In the genomic region with DNA sequence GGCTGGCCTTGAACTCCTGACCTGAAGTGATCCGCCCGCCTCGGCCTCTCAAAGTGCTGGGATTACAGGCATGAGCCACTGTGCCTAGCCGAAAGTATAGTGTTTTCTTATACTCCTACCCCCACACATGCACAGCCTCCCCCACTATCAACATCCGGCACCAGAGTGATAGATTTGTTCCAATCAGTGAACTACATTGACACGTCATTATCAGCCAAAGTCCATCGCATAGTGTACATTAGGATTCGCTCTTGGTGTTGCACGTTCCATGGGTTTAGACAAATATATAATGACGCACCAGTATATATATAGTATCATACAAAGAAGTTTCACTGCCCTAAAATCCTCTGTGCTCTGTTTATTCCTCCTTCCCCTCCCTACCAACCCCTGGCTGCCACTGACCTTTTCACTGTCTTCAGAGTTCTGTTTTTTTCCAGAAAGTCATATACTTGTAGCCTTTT, we compare ENCODE assay signal across 1 cellular context.
TF ChIP-seq lines count a peak whose summit lies in the region.

No MANE protein-coding gene starts in this region.

TF ChIP-seq in HepG2, 621 proteins besides CTCF, POLR2A, EP300 and RAD21 (continued from another document and continues in another):
- TF ChIP-seq, protein P1, sequence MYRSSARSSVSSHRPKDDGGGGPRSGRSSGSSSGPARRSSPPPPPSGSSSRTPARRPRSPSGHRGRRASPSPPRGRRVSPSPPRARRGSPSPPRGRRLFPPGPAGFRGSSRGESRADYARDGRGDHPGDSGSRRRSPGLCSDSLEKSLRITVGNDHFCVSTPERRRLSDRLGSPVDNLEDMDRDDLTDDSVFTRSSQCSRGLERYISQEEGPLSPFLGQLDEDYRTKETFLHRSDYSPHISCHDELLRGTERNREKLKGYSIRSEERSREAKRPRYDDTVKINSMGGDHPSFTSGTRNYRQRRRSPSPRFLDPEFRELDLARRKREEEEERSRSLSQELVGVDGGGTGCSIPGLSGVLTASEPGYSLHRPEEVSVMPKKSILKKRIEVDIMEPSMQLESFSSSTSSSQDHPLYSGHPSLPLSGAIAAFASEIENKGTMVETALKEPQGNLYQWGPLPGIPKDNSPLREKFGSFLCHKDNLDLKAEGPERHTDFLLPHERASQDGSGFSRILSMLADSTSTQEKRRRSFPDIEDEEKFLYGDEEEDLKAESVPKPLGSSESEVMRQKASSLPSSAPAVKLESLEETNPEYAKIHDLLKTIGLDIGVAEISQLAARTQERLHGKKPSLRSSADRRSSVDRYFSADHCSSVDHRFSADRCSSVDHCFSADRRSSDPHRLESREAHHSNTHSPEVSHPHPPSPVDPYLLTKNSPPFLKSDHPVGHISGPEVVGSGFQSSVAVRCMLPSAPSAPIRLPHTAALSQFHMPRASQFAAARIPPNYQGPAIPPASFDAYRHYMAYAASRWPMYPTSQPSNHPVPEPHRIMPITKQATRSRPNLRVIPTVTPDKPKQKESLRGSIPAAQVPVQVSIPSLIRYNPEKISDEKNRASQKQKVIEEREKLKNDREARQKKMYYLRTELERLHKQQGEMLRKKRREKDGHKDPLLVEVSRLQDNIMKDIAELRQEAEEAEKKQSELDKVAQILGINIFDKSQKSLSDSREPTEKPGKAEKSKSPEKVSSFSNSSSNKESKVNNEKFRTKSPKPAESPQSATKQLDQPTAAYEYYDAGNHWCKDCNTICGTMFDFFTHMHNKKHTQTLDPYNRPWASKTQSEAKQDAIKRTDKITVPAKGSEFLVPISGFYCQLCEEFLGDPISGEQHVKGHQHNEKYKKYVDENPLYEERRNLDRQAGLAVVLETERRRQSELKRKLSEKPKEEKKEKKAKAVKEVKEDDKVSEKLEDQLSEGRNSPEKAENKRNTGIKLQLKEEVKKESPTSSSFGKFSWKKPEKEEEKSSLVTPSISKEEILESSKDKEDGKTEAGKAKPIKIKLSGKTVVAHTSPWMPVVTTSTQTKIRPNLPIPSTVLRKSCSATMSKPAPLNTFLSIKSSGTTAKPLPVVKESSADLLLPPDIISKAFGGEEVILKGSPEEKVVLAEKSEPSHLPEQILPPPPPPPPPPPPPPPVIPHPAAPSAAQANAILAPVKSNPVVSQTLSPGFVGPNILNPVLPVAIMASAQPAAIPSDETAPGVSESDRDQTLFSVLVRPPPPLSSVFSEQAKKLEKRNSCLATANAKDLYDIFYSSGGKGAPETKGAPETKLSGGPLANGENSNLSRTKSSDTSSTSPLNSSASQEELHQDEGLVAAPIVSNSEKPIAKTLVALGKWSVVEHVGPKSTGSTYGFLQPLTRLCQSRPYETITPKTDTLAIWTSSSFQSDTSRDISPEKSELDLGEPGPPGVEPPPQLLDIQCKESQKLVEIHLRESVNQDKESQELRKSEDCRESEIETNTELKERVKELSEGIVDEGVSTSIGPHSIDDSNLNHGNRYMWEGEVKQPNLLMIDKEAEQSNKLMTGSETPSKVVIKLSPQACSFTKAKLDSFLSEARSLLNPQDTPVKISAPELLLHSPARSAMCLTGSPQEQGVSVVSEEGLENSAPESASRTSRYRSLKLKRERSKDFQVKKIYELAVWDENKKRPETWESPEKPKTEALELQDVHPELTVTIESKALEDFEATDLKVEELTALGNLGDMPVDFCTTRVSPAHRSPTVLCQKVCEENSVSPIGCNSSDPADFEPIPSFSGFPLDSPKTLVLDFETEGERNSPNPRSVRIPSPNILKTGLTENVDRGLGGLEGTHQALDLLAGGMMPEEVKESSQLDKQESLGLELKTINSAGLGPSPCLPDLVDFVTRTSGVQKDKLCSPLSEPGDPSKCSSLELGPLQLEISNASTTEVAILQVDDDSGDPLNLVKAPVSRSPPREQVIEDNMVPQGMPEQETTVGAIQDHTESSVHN (CRISPR knock-in tag; IDR thresholded peaks at IDR 0.05) = peak; percentile 63; the same call in 1 of the 2 replicates
- TF ChIP-seq, protein P2, sequence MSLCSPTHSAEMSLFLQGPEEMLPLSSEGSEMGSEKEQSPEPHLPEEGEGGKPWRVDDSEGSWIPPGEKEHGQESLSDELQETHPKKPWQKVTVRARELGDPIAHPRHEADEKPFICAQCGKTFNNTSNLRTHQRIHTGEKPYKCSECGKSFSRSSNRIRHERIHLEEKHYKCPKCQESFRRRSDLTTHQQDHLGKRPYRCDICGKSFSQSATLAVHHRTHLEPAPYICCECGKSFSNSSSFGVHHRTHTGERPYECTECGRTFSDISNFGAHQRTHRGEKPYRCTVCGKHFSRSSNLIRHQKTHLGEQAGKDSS (CRISPR knock-in tag; IDR thresholded peaks at IDR 0.05; ENCODE audit: borderline replicate concordance, low read depth) = peak; percentile 69
- TF ChIP-seq, protein P3, sequence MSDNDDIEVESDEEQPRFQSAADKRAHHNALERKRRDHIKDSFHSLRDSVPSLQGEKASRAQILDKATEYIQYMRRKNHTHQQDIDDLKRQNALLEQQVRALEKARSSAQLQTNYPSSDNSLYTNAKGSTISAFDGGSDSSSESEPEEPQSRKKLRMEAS (IDR thresholded peaks at IDR 0.05) = peak; percentile 56
- no peak for TF ChIP-seq ZNF501 (CRISPR knock-in tag; IDR thresholded peaks at IDR 0.05)
- TF ChIP-seq, protein P4, sequence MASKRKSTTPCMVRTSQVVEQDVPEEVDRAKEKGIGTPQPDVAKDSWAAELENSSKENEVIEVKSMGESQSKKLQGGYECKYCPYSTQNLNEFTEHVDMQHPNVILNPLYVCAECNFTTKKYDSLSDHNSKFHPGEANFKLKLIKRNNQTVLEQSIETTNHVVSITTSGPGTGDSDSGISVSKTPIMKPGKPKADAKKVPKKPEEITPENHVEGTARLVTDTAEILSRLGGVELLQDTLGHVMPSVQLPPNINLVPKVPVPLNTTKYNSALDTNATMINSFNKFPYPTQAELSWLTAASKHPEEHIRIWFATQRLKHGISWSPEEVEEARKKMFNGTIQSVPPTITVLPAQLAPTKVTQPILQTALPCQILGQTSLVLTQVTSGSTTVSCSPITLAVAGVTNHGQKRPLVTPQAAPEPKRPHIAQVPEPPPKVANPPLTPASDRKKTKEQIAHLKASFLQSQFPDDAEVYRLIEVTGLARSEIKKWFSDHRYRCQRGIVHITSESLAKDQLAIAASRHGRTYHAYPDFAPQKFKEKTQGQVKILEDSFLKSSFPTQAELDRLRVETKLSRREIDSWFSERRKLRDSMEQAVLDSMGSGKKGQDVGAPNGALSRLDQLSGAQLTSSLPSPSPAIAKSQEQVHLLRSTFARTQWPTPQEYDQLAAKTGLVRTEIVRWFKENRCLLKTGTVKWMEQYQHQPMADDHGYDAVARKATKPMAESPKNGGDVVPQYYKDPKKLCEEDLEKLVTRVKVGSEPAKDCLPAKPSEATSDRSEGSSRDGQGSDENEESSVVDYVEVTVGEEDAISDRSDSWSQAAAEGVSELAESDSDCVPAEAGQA (IDR thresholded peaks at IDR 0.05; ENCODE audit: low read depth) = 0 out of 2 replicates have a peak, but pooled peaks have one; percentile 49
- TF ChIP-seq, protein P4 (CRISPR knock-in tag; IDR thresholded peaks at IDR 0.05; ENCODE audit: borderline replicate concordance) = no peak
- no peak for TF ChIP-seq NKX3-1 (CRISPR knock-in tag; IDR thresholded peaks at IDR 0.05)
- TF ChIP-seq, protein P5, sequence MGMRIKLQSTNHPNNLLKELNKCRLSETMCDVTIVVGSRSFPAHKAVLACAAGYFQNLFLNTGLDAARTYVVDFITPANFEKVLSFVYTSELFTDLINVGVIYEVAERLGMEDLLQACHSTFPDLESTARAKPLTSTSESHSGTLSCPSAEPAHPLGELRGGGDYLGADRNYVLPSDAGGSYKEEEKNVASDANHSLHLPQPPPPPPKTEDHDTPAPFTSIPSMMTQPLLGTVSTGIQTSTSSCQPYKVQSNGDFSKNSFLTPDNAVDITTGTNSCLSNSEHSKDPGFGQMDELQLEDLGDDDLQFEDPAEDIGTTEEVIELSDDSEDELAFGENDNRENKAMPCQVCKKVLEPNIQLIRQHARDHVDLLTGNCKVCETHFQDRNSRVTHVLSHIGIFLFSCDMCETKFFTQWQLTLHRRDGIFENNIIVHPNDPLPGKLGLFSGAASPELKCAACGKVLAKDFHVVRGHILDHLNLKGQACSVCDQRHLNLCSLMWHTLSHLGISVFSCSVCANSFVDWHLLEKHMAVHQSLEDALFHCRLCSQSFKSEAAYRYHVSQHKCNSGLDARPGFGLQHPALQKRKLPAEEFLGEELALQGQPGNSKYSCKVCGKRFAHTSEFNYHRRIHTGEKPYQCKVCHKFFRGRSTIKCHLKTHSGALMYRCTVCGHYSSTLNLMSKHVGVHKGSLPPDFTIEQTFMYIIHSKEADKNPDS (CRISPR knock-in tag; IDR thresholded peaks at IDR 0.05) = peak; percentile 86
- no peak for TF ChIP-seq SSRP1 (CRISPR knock-in tag; IDR thresholded peaks at IDR 0.05)
- TF ChIP-seq NR2F6 (IDR thresholded peaks at IDR 0.05) = peak; percentile 92
- peak; percentile 92 for TF ChIP-seq NR2F6 (CRISPR knock-in tag; IDR thresholded peaks at IDR 0.05)
- TF ChIP-seq ERF (CRISPR knock-in tag; IDR thresholded peaks at IDR 0.05) = peak; percentile 79
- no peak for TF ChIP-seq RAD51 (IDR thresholded peaks at IDR 0.05; ENCODE audit: borderline replicate concordance)
- no peak; the same call in 1 of the 2 replicates for TF ChIP-seq LCORL (IDR thresholded peaks at IDR 0.05)
- TF ChIP-seq LCORL (CRISPR knock-in tag; IDR thresholded peaks at IDR 0.05) = peak; percentile 93
- TF ChIP-seq FOXP1 (IDR thresholded peaks at IDR 0.05) = peak; percentile 90
- TF ChIP-seq FOXP1 (CRISPR knock-in tag; IDR thresholded peaks at IDR 0.05) = peak; percentile 95
- TF ChIP-seq ARNT2 (CRISPR knock-in tag; IDR thresholded peaks at IDR 0.05; ENCODE audit: low read depth) = no peak
- no peak for TF ChIP-seq ZNF253 (CRISPR knock-in tag; IDR thresholded peaks at IDR 0.05; ENCODE audit: borderline replicate concordance)
- TF ChIP-seq FOSL1 (CRISPR knock-in tag; IDR thresholded peaks at IDR 0.05; ENCODE audit: borderline replicate concordance) = no peak
- TF ChIP-seq HNF4A (CRISPR knock-in tag; IDR thresholded peaks at IDR 0.05) = peak; percentile 95
- TF ChIP-seq, protein P6, sequence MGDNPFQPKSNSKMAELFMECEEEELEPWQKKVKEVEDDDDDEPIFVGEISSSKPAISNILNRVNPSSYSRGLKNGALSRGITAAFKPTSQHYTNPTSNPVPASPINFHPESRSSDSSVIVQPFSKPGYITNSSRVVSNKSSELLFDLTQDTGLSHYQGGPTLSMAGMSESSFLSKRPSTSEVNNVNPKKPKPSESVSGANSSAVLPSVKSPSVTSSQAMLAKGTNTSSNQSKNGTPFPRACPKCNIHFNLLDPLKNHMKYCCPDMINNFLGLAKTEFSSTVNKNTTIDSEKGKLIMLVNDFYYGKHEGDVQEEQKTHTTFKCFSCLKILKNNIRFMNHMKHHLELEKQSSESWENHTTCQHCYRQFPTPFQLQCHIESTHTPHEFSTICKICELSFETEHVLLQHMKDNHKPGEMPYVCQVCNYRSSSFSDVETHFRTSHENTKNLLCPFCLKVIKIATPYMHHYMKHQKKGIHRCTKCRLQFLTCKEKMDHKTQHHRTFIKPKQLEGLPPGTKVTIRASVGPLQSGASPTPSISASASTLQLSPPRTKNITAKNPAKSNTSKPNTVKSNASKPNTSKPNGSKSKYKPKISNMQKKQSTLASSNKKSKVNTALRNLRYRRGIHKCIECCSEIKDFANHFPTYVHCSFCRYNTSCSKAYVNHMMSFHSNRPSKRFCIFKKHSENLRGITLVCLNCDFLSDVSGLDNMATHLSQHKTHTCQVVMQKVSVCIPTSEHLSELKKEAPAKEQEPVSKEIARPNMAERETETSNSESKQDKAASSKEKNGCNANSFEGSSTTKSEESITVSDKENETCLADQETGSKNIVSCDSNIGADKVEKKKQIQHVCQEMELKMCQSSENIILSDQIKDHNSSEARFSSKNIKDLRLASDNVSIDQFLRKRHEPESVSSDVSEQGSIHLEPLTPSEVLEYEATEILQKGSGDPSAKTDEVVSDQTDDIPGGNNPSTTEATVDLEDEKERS (CRISPR knock-in tag; IDR thresholded peaks at IDR 0.05) = no peak
- TF ChIP-seq, protein P7, sequence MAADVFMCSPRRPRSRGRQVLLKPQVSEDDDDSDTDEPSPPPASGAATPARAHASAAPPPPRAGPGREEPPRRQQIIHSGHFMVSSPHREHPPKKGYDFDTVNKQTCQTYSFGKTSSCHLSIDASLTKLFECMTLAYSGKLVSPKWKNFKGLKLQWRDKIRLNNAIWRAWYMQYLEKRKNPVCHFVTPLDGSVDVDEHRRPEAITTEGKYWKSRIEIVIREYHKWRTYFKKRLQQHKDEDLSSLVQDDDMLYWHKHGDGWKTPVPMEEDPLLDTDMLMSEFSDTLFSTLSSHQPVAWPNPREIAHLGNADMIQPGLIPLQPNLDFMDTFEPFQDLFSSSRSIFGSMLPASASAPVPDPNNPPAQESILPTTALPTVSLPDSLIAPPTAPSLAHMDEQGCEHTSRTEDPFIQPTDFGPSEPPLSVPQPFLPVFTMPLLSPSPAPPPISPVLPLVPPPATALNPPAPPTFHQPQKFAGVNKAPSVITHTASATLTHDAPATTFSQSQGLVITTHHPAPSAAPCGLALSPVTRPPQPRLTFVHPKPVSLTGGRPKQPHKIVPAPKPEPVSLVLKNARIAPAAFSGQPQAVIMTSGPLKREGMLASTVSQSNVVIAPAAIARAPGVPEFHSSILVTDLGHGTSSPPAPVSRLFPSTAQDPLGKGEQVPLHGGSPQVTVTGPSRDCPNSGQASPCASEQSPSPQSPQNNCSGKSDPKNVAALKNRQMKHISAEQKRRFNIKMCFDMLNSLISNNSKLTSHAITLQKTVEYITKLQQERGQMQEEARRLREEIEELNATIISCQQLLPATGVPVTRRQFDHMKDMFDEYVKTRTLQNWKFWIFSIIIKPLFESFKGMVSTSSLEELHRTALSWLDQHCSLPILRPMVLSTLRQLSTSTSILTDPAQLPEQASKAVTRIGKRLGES (CRISPR knock-in tag; IDR thresholded peaks at IDR 0.05; ENCODE audit: borderline replicate concordance) = no peak
- TF ChIP-seq TSC22D2 (CRISPR knock-in tag; IDR thresholded peaks at IDR 0.05; ENCODE audit: borderline replicate concordance) = no peak
- TF ChIP-seq ZMYM3 (CRISPR knock-in tag; IDR thresholded peaks at IDR 0.05) = peak; percentile 72
- no peak for TF ChIP-seq ZNF563 (CRISPR knock-in tag; IDR thresholded peaks at IDR 0.05)
- TF ChIP-seq, protein P8, sequence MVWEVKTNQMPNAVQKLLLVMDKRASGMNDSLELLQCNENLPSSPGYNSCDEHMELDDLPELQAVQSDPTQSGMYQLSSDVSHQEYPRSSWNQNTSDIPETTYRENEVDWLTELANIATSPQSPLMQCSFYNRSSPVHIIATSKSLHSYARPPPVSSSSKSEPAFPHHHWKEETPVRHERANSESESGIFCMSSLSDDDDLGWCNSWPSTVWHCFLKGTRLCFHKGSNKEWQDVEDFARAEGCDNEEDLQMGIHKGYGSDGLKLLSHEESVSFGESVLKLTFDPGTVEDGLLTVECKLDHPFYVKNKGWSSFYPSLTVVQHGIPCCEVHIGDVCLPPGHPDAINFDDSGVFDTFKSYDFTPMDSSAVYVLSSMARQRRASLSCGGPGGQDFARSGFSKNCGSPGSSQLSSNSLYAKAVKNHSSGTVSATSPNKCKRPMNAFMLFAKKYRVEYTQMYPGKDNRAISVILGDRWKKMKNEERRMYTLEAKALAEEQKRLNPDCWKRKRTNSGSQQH (CRISPR knock-in tag; IDR thresholded peaks at IDR 0.05; ENCODE audit: low read depth) = no peak
